In genomic region chr4:13137400-13137799, GRCh38 we compare ENCODE assay signal across 27 cellular contexts.
"Had no signal": no experiment of that assay in that cellular context is flagged by ENCODE, and none has a peak within 500 bp of the region (broad histone marks: within the 10 kb centered on the region; RNA-seq: fewer than 3 reads in every experiment).

No MANE protein-coding gene starts in this region.

- H3K4me1 ChIP-seq: ascending aorta, body of pancreas had no signal

- H3K36me3 ChIP-seq: ascending aorta had no signal

- ATAC-seq: activated CD8-positive, alpha-beta T cell treated with anti-CD3 and anti-CD28 coated beads, Interleukin-2, amount 10 ng/mL, durations not matched to agents 7 days and 5 days; body of pancreas; K562; Panc1; WTC11 had no signal

- H3K4me1 Mint-ChIP-seq: activated naive CD4-positive, alpha-beta T cell treated with anti-CD3 and anti-CD28 coated beads, Interleukin-2, amount 50 U/mL, for 24 hours; central memory CD8-positive, alpha-beta T cell; WTC11 had no signal

- H3K27ac ChIP-seq: ascending aorta, body of pancreas had no signal

- H3K4me3 ChIP-seq: ascending aorta, body of pancreas, K562 had no signal

- H3K4me3 Mint-ChIP-seq: activated CD8-positive, alpha-beta T cell treated with anti-CD3 and anti-CD28 coated beads, Interleukin-2, amount 10 ng/mL, durations not matched to agents 7 days and 5 days; activated naive CD4-positive, alpha-beta T cell treated with anti-CD3 and anti-CD28 coated beads, Interleukin-2, amount 50 U/mL, for 24 hours; central memory CD8-positive, alpha-beta T cell; T-helper 1 cell treated with Interleukin-12 subunit alpha and Interleukin-12 subunit beta and Interleukin-4 antibody, amounts not matched to agents 30 μg/mL and 1 μg/mL, for 36 hours; WTC11 had no signal

- H3K27me3 Mint-ChIP-seq: activated naive CD4-positive, alpha-beta T cell treated with anti-CD3 and anti-CD28 coated beads, Interleukin-2, amount 50 U/mL, for 24 hours; central memory CD8-positive, alpha-beta T cell had no signal

- H3K27ac Mint-ChIP-seq: activated CD8-positive, alpha-beta T cell treated with anti-CD3 and anti-CD28 coated beads, Interleukin-2, amount 10 ng/mL, durations not matched to agents 7 days and 5 days; activated naive CD4-positive, alpha-beta T cell treated with anti-CD3 and anti-CD28 coated beads, Interleukin-2, amount 50 U/mL, for 24 hours; T-helper 1 cell treated with Interleukin-12 subunit alpha and Interleukin-12 subunit beta and Interleukin-4 antibody, amounts not matched to agents 30 μg/mL and 1 μg/mL, for 36 hours; WTC11 had no signal

- H3K36me3 Mint-ChIP-seq: WTC11 had no signal

- H3K27me3 ChIP-seq: ascending aorta, body of pancreas had no signal

- DNase-seq: activated CD4-positive, alpha-beta T cell treated with anti-CD3 and anti-CD28 coated beads for 48 hours; activated CD4-positive, alpha-beta T cell treated with anti-CD3 and anti-CD28 coated beads, Interleukin-2, amount 50 U/mL, for 4 hours; activated CD4-positive, CD25-positive, alpha-beta regulatory T cell treated with anti-CD3 and anti-CD28 coated beads, Interleukin-2, amount 50 U/mL, for 72 hours; activated CD8-positive, alpha-beta memory T cell treated with anti-CD3 and anti-CD28 coated beads, Interleukin-2, amount 50 U/mL, for 48 hours; activated CD8-positive, alpha-beta T cell treated with anti-CD3 and anti-CD28 coated beads, Interleukin-2, amount 10 ng/mL, durations not matched to agents 7 days and 5 days; activated naive CD4-positive, alpha-beta T cell; activated T-cell treated with anti-CD3 and anti-CD28 coated beads, Interleukin-2, amount 50 U/mL, for 1 hour; amniotic stem cell; body of pancreas; Kasumi-1; NCI-H1048; NCI-H146; NCI-H187 treated with DMSO at 0.1 percent for 48 hours; NCI-H2081 treated with DMSO at 0.1 percent for 48 hours; NCI-H2171 treated with DMSO at 0.1 percent for 48 hours; NCI-H226; NCI-H526 treated with DMSO at 0.1 percent for 48 hours; OCI-M1; RPMI8226; SHP77 had no signal

- H3K9me3 Mint-ChIP-seq: T-helper 1 cell treated with Interleukin-12 subunit alpha and Interleukin-12 subunit beta and Interleukin-4 antibody, amounts not matched to agents 30 μg/mL and 1 μg/mL, for 36 hours; WTC11 had no signal
